1 cellular context compared by ENCODE assay signal in genomic region chr19:32224371-32225244, GRCh38.
TF ChIP-seq lines count a peak whose summit lies in the region.

No MANE protein-coding gene starts in this region.

TF ChIP-seq in H1, 55 proteins besides CTCF, POLR2A, EP300 and RAD21 (continued from another document):
- no peak for TF ChIP-seq MAX (IDR thresholded peaks at IDR 0.05)
- TF ChIP-seq, protein P1, sequence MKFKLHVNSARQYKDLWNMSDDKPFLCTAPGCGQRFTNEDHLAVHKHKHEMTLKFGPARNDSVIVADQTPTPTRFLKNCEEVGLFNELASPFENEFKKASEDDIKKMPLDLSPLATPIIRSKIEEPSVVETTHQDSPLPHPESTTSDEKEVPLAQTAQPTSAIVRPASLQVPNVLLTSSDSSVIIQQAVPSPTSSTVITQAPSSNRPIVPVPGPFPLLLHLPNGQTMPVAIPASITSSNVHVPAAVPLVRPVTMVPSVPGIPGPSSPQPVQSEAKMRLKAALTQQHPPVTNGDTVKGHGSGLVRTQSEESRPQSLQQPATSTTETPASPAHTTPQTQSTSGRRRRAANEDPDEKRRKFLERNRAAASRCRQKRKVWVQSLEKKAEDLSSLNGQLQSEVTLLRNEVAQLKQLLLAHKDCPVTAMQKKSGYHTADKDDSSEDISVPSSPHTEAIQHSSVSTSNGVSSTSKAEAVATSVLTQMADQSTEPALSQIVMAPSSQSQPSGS (IDR thresholded peaks at IDR 0.05; ENCODE audit: low read length): no peak
- no peak for TF ChIP-seq PHF8 (conservative IDR thresholded peaks at IDR 0.05; ENCODE audit: low read depth, low read length)
- no peak for TF ChIP-seq JUND (IDR thresholded peaks at IDR 0.05; ENCODE audit: low read length)
- TF ChIP-seq ASH2L (IDR thresholded peaks at IDR 0.05; ENCODE audit: low read length): peak; percentile 61
- TF ChIP-seq, protein P2, sequence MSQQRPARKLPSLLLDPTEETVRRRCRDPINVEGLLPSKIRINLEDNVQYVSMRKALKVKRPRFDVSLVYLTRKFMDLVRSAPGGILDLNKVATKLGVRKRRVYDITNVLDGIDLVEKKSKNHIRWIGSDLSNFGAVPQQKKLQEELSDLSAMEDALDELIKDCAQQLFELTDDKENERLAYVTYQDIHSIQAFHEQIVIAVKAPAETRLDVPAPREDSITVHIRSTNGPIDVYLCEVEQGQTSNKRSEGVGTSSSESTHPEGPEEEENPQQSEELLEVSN (IDR thresholded peaks at IDR 0.05): 0 out of 2 replicates have a peak, but pooled peaks have one; percentile 19
- 0 out of 2 replicates have a peak, but pooled peaks have one; percentile 8 for TF ChIP-seq TEAD4 (IDR thresholded peaks at IDR 0.05; ENCODE audit: low read depth, low read length)
